ENCODE assay signal across 12 cellular contexts in the genomic region with DNA sequence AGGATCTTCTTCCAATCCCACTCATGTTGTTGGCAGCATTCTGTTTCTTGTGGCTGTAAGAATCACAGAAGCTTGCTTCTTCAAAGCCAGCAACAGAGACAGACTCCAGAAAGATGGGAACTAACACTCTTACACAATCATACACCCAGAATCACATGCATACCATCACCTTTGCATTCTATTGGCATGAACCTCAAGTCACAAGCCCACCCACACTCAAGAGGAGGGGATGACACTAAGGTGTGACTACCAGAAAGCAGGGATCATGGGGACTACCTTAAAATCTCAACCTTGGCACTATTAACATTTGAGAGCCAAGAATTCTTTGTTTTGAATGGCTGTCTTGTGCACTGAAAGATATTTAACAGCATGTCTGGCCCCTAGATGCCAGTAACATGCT. TPM values are rescaled to one million over a fixed set of nuclear protein-coding genes. Genes with fewer than 3 reads are reported as not detected.
"Had no signal": no experiment of that assay in that cellular context is flagged by ENCODE, and none has a peak within 500 bp of the region (broad histone marks: within the 10 kb centered on the region; RNA-seq: fewer than 3 reads in every experiment).

No MANE protein-coding gene starts in this region.

- DNase-seq: GM23248, GOT3, H7, H9, HCEC 1CT, HFFc6 had no signal

- ATAC-seq: GM23338, HCT116 had no signal

- H3K9ac ChIP-seq: GM23248 had no signal

- H3K4me3 ChIP-seq: GM23248, GM23338, HAP-1 had no signal

- H3K4me1 ChIP-seq: HAP-1 had no signal

- H3K9me3 Mint-ChIP-seq: GM23338, H9, HFFc6 had no signal

- H2AFZ ChIP-seq: GM23248, GM23338 had no signal

- H3K27ac Mint-ChIP-seq: GM23338, H9, HFFc6 had no signal

- FAIRE-seq: H1, H54 had no signal

- H3K9me3 ChIP-seq: HAP-1 had no signal

- H3K36me3 ChIP-seq: HAP-1 had no signal

- H3K4me2 ChIP-seq: GM23338 had no signal

- H3K27ac ChIP-seq: GM23248 had no signal

- H3K4me3 Mint-ChIP-seq: GM23338, H9, HFFc6 had no signal

RNA-seq across cellular contexts. Expression of gene PANX3, which starts 13.6 kb away (rescaled TPM):
- total RNA-seq: GM23248, GM23338, H1, H4, H7, H9, HFFc6 had no signal

RNA-seq across cellular contexts. Expression of gene OR8A1, which starts 27.9 kb away (rescaled TPM):
- total RNA-seq: GM23248, GM23338, H1, H4, H7, H9, HFFc6 had no signal

RNA-seq across cellular contexts. Expression of gene OR8B12, which starts 54.2 kb away (rescaled TPM):
- total RNA-seq: GM23248, GM23338, H1, H4, H7, H9, HFFc6 had no signal
